In genomic region chr6:70184723-70185122, GRCh38 we compare ENCODE assay signal across 27 cellular contexts.
DNase-seq lines count a peak whose midpoint lies in the region; TF ChIP-seq lines count a peak whose summit lies in the region.
"Had no signal": no experiment of that assay in that cellular context is flagged by ENCODE, and none has a peak within 500 bp of the region (broad histone marks: within the 10 kb centered on the region; RNA-seq: fewer than 3 reads in every experiment).

No MANE protein-coding gene starts in this region.

- H3K36me3 ChIP-seq in neural cell (ENCODE audit: insufficient read depth, low read length) = no peaks in the 10 kb centered on the region
- H3K36me3 ChIP-seq: BE2C; BLaER1; BLaER1 treated with 17β-estradiol and CSF1 and Interleukin-3, amounts not matched to agents 10 nM and 100 nM had no signal

- no peak for TF ChIP-seq CTCF in neural cell (IDR thresholded peaks at IDR 0.05; ENCODE audit: poor library complexity, severe bottlenecking)

- DNase-seq in G401 (ENCODE audit: low spot score) = no peak
- DNase-seq: 8988T; ACHN; AML-193; BE2C; C1 segment of cervical spinal cord; Caco-2; Calu3; CD4-positive, alpha-beta memory T cell; CD4-positive, alpha-beta T cell; CD4-positive, CD25-positive, alpha-beta regulatory T cell; CD8-positive, alpha-beta memory T cell; CD8-positive, alpha-beta T cell; COR-L47; DMS 273 treated with DMSO at 0.1 percent for 48 hours; DMS153; DMS53; DMS79; DMS79 treated with DMSO at 0.1 percent for 48 hours; DND-41; EL had no signal

- TF ChIP-seq RAD21 in neural cell (conservative IDR thresholded peaks at IDR 0.05) = no peak

- H3K9me3 ChIP-seq in neural cell (ENCODE audit: low read length) = no peaks in the 10 kb centered on the region
- H3K9me3 ChIP-seq: A549, BE2C, BLaER1, Caco-2 had no signal

- no peak overlapping the region for H3K9ac ChIP-seq in neural cell (ENCODE audit: low read length)
- H3K9ac ChIP-seq: BLaER1; BLaER1 treated with 17β-estradiol and CSF1 and Interleukin-3, amounts not matched to agents 10 nM and 100 nM had no signal

- no peaks in the 10 kb centered on the region for H3K27me3 ChIP-seq in neural cell (ENCODE audit: insufficient read depth, low read depth, low read length)
- H3K27me3 ChIP-seq: BE2C; BLaER1; BLaER1 treated with 17β-estradiol and CSF1 and Interleukin-3, amounts not matched to agents 10 nM and 100 nM had no signal

- H2AFZ ChIP-seq in neural cell (ENCODE audit: low read depth, low read length) = no peak overlapping the region

- H3K27ac ChIP-seq in neural cell (ENCODE audit: low read length) = peak overlapping the region; percentile 73
- H3K27ac ChIP-seq: 22Rv1; A549; BLaER1; BLaER1 treated with 17β-estradiol and CSF1 and Interleukin-3, amounts not matched to agents 10 nM and 100 nM; C4-2B had no signal

- H3K4me2 ChIP-seq in neural cell (ENCODE audit: low read length) = peak overlapping the region; percentile 6
- H3K4me2 ChIP-seq: A549; BLaER1; BLaER1 treated with 17β-estradiol and CSF1 and Interleukin-3, amounts not matched to agents 10 nM and 100 nM had no signal

- peaks cover 3% of the 10 kb centered on the region for H3F3A ChIP-seq in neural cell (ENCODE audit: insufficient read depth, low read length, poor library complexity, severe bottlenecking)

- in situ Hi-C loops in G401 (cut with HindIII; ENCODE audit: low sequenced_read_pairs) = no loop called here

- no peak overlapping the region for H3K4me3 ChIP-seq in neural cell (ENCODE audit: low read length)
- H3K4me3 ChIP-seq: A549; BLaER1; BLaER1 treated with 17β-estradiol and CSF1 and Interleukin-3, amounts not matched to agents 10 nM and 100 nM had no signal

- no peaks in the 10 kb centered on the region for H3K9me2 ChIP-seq in neural cell (ENCODE audit: insufficient read depth, low read length)

- no peaks in the 10 kb centered on the region for H4K20me1 ChIP-seq in neural cell (ENCODE audit: insufficient read depth)
- H4K20me1 ChIP-seq: BLaER1; BLaER1 treated with 17β-estradiol and CSF1 and Interleukin-3, amounts not matched to agents 10 nM and 100 nM had no signal

- peak; percentile 86 for TF ChIP-seq EP300 in neural cell (conservative IDR thresholded peaks at IDR 0.05; ENCODE audit: poor library complexity, severe bottlenecking)

- no peaks in the 10 kb centered on the region for H3K79me2 ChIP-seq in neural cell (replicated peaks; ENCODE audit: insufficient read depth, low read length)

TF ChIP-seq in neural cell, 6 proteins besides CTCF, POLR2A, EP300 and RAD21:
- TF ChIP-seq MXI1 (conservative IDR thresholded peaks at IDR 0.05; ENCODE audit: poor library complexity, severe bottlenecking) = no peak
- TF ChIP-seq POLR2AphosphoS5 (IDR thresholded peaks at IDR 0.05) = peak; percentile 82
- no peak for TF ChIP-seq TAF1 (IDR thresholded peaks at IDR 0.05; ENCODE audit: low read depth)
